In genomic region chr10:21161090-21161625, GRCh38 we compare ENCODE assay signal across 16 cellular contexts.
"Had no signal": no experiment of that assay in that cellular context is flagged by ENCODE, and none has a peak within 500 bp of the region (broad histone marks: within the 10 kb centered on the region; RNA-seq: fewer than 3 reads in every experiment).

No MANE protein-coding gene starts in this region.

- H3K27ac ChIP-seq: coronary artery, heart left ventricle, spleen, tibial nerve had no signal

- H3K4me1 Mint-ChIP-seq: naive thymus-derived CD4-positive, alpha-beta T cell; stimulated activated memory B cell treated with anti-CD40 and anti-IgM and Interleukin-4, amounts not matched to agents 10 μg/mL and 1 μg/mL and 100 μg/mL, for 72 hours had no signal

- DNase-seq: effector CD8-positive, alpha-beta T cell; heart left ventricle; hippocampal formation; kidney glomerular epithelial cell; mammary epithelial cell; naive thymus-derived CD4-positive, alpha-beta T cell; nephron progenitor cell; posterior cingulate gyrus; spleen; stimulated activated CD4-positive, alpha-beta T cell treated with anti-CD3 and anti-CD28 coated beads, Interleukin-15, amount 100 ng/mL, for 24 hours; stimulated activated CD4-positive, alpha-beta T cell treated with anti-CD3 and anti-CD28 coated beads, Interleukin-1b, Interleukin-23, amount 100 ng/mL, for 48 hours; stimulated activated CD4-positive, alpha-beta T cell treated with anti-CD3 and anti-CD28 coated beads, Interleukin-4, amount 100 ng/mL, for 24 hours had no signal

- H3K27me3 ChIP-seq: heart left ventricle, tibial nerve had no signal

- H3K36me3 ChIP-seq: heart left ventricle, spleen, tibial nerve had no signal

- H3K9me3 ChIP-seq: heart left ventricle, tibial nerve had no signal

- H3K27ac Mint-ChIP-seq: naive thymus-derived CD4-positive, alpha-beta T cell; nephron progenitor cell; stimulated activated memory B cell treated with anti-CD40 and anti-IgM and Interleukin-4, amounts not matched to agents 10 μg/mL and 1 μg/mL and 100 μg/mL, for 72 hours; stimulated activated naive CD8-positive, alpha-beta T cell treated with anti-CD3 and anti-CD28 coated beads, Interleukin-15, Interleukin-2, amounts not matched to agents 100 ng/mL and 50 ng/mL, for 24 hours had no signal

- H3K4me3 ChIP-seq: coronary artery, heart left ventricle, spleen, tibial nerve had no signal

- H3K4me1 ChIP-seq: spleen had no signal

- H3K36me3 Mint-ChIP-seq: naive thymus-derived CD4-positive, alpha-beta T cell; stimulated activated memory B cell treated with anti-CD40 and anti-IgM and Interleukin-4, amounts not matched to agents 10 μg/mL and 1 μg/mL and 100 μg/mL, for 72 hours had no signal

- H3K4me3 Mint-ChIP-seq: naive thymus-derived CD4-positive, alpha-beta T cell; nephron progenitor cell; stimulated activated memory B cell treated with anti-CD40 and anti-IgM and Interleukin-4, amounts not matched to agents 10 μg/mL and 1 μg/mL and 100 μg/mL, for 72 hours; stimulated activated naive CD8-positive, alpha-beta T cell treated with anti-CD3 and anti-CD28 coated beads, Interleukin-15, Interleukin-2, amounts not matched to agents 100 ng/mL and 50 ng/mL, for 24 hours had no signal
